Comparison of ENCODE assay signal across 8 cellular contexts in the genomic region with DNA sequence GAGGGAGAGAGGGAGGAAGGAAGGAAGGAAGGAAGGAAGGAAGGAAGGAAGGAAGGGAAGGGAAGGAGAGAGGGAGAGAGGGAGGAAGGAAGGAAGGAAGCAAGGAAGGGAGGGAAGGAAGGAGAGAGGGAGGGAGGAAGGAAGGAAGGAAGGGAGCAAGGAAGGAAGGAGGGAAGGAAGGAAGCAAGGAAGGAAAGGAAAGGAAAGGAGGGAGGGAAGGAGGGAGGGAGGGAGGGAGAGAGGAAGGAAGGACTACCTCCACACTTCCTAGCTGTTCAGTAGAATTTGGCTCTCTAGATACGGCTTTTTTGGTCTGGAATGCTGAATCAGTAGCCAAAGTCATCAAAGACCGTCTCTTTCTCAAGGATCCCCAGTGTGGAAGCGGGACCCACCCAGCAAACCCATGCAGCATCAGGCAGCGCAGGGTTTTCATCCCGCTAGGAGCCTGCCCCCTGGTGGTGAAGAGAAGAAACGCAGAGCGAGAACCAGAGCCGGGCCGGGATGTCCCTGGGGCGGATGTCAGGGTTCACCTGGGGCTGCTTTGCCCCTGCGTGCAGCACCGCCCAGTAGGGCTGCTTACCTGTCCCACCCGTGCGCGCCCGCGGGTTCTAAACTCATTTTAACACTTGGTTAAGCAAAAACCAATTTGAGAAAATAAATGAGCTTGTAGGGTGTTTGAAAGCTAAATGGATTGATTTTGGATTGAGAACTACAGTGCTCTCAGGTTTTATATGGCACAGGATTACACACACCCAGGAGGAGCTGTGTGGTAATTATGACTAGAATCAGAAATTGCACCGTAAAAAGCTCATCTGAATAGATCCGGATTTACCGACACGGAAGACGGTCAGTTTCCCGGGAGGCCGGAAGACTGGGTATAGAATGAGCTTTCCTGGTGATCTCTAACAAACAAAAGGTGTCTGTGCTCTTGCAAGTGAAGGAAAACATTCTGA. TPM values are rescaled to one million over a fixed set of nuclear protein-coding genes. Genes with fewer than 3 reads are reported as not detected.
A peak's percentile ranks its signal among the peaks of the same experiment; 100 is the strongest.
DNase-seq lines count a peak whose midpoint lies in the region; ATAC-seq and TF ChIP-seq lines count a peak whose summit lies in the region.

No MANE protein-coding gene starts in this region.

- intact Hi-C loops in naive thymus-derived CD4-positive, alpha-beta T cell (cut with micrococcal nuclease) = loop anchor here (1.0 to 10.0 kb wide), 5 partner anchors 44 to 690 kb away; a partner anchor contains a TSS

- H3K27ac Mint-ChIP-seq in HFFc6 = no peak overlapping the region
- H3K27ac Mint-ChIP-seq in naive thymus-derived CD4-positive, alpha-beta T cell = no peak overlapping the region
- H3K27ac Mint-ChIP-seq in stimulated activated naive B cell treated with anti-CD40 and anti-IgM and Interleukin-4, amounts not matched to agents 10 μg/mL and 1 μg/mL and 100 μg/mL, for 72 hours = no peak overlapping the region

- no peaks in the 10 kb centered on the region for H3K36me3 ChIP-seq in naive thymus-derived CD4-positive, alpha-beta T cell (ENCODE audit: control insufficient read depth in 2 of 3, insufficient read depth in 3 of 3, low read length in 3 of 3)

- no peaks in the 10 kb centered on the region for H3K27me3 ChIP-seq in naive thymus-derived CD4-positive, alpha-beta T cell (ENCODE audit: control insufficient read depth in 2 of 2, insufficient read depth in 2 of 2, low read length in 2 of 2)

- no peak overlapping the region for H3K4me3 ChIP-seq in naive thymus-derived CD4-positive, alpha-beta T cell (ENCODE audit: low read length)

- CTCF ChIA-PET in naive thymus-derived CD4-positive, alpha-beta T cell (lab: Charles Lee) = interaction anchor here (0.6 to 1.8 kb wide), 16 partner anchors 8 to 1050 kb away, joined by 3 to 12 read pairs (median 4); no protein-coding TSS in a partner anchor

- peaks cover 10% of the 10 kb centered on the region for H3K27me3 Mint-ChIP-seq in HFFc6 (ENCODE audit: insufficient read depth)
- peaks cover under 1 to 31% (median 13%) of the 10 kb centered on the region in 5 donors for H3K27me3 Mint-ChIP-seq in naive thymus-derived CD4-positive, alpha-beta T cell
- peaks cover 49 to 51% of the 10 kb centered on the region in 2 donors for H3K27me3 Mint-ChIP-seq in stimulated activated naive B cell treated with anti-CD40 and anti-IgM and Interleukin-4, amounts not matched to agents 10 μg/mL and 1 μg/mL and 100 μg/mL, for 72 hours

- no peak overlapping the region for H3K4me3 Mint-ChIP-seq in HFFc6
- no peak overlapping the region for H3K4me3 Mint-ChIP-seq in naive thymus-derived CD4-positive, alpha-beta T cell
- H3K4me3 Mint-ChIP-seq in stimulated activated naive B cell treated with anti-CD40 and anti-IgM and Interleukin-4, amounts not matched to agents 10 μg/mL and 1 μg/mL and 100 μg/mL, for 72 hours = no peak overlapping the region

- peaks cover 4% of the 10 kb centered on the region for H3K4me1 Mint-ChIP-seq in HFFc6 (ENCODE audit: low read depth)
- H3K4me1 Mint-ChIP-seq in naive thymus-derived CD4-positive, alpha-beta T cell = peaks cover 0 to 9% (median 1%) of the 10 kb centered on the region in 7 donors
- H3K4me1 Mint-ChIP-seq in stimulated activated naive B cell treated with anti-CD40 and anti-IgM and Interleukin-4, amounts not matched to agents 10 μg/mL and 1 μg/mL and 100 μg/mL, for 72 hours = peaks cover 4 to 5% of the 10 kb centered on the region in 2 donors

- peak; percentile 98 for TF ChIP-seq CTCF in HFFc6 (IDR thresholded peaks at IDR 0.05)

- peak; percentile 93 for ATAC-seq in naive thymus-derived CD4-positive, alpha-beta T cell
- ATAC-seq in stimulated activated naive B cell treated with anti-CD40 and anti-IgM and Interleukin-4, amounts not matched to agents 10 μg/mL and 1 μg/mL and 100 μg/mL, for 72 hours (replicated peaks) = peak; percentile 87 to 91

- POLR2A ChIA-PET in naive thymus-derived CD4-positive, alpha-beta T cell (lab: Charles Lee) = no interaction called here

- no peaks in the 10 kb centered on the region for H3K9me3 Mint-ChIP-seq in HFFc6
- peaks cover 0 to 1% (median 0%) of the 10 kb centered on the region in 11 donors for H3K9me3 Mint-ChIP-seq in naive thymus-derived CD4-positive, alpha-beta T cell
- H3K9me3 Mint-ChIP-seq in stimulated activated naive B cell treated with anti-CD40 and anti-IgM and Interleukin-4, amounts not matched to agents 10 μg/mL and 1 μg/mL and 100 μg/mL, for 72 hours = no peaks in the 10 kb centered on the region

- H3K9me3 ChIP-seq in naive thymus-derived CD4-positive, alpha-beta T cell (ENCODE audit: control insufficient read depth in 2 of 3, low read length in 3 of 3) = no peaks in the 10 kb centered on the region

- DNase-seq in EH (ENCODE audit: low read depth) (peak; percentile 53), HFFc6 (peak; percentile 39), NCI-H748 (lab: John Stamatoyannopoulos, UW; ENCODE audit: unreplicated experiment) (peak; percentile 86), epidermal melanocyte (ENCODE audit: insufficient read length, low spot score) (peak; percentile 70), DMS79 treated with DMSO at 0.1 percent for 48 hours (lab: John Stamatoyannopoulos, UW) (no peak)
- DNase-seq in activated CD8-positive, alpha-beta memory T cell treated with anti-CD3 and anti-CD28 coated beads for 24 hours = peak; percentile 89
- peak; percentile 54 to 83 (median 69) for DNase-seq in naive thymus-derived CD4-positive, alpha-beta T cell
- DNase-seq in stimulated activated naive B cell treated with anti-CD40 and anti-IgM and Interleukin-4, amounts not matched to agents 10 μg/mL and 1 μg/mL and 100 μg/mL, for 72 hours = peak; percentile 54

- H3K36me3 Mint-ChIP-seq in HFFc6 (ENCODE audit: low read depth) = no peaks in the 10 kb centered on the region
- H3K36me3 Mint-ChIP-seq in naive thymus-derived CD4-positive, alpha-beta T cell = no peaks in the 10 kb centered on the region
- no peaks in the 10 kb centered on the region for H3K36me3 Mint-ChIP-seq in stimulated activated naive B cell treated with anti-CD40 and anti-IgM and Interleukin-4, amounts not matched to agents 10 μg/mL and 1 μg/mL and 100 μg/mL, for 72 hours

- H3K27ac ChIP-seq in naive thymus-derived CD4-positive, alpha-beta T cell (ENCODE audit: low read depth, low read length) = no peak overlapping the region

- peaks cover 0 to 5% of the 10 kb centered on the region in 2 donors for H3K4me1 ChIP-seq in naive thymus-derived CD4-positive, alpha-beta T cell (ENCODE audit: control insufficient read depth in 2 of 2, insufficient read depth in 2 of 2, low read length in 2 of 2)

RNA-seq across cellular contexts. Expression of a gene that starts 48.1 kb away (rescaled TPM):
- 1 to 10 TPM; 3.6 to 6.5 (median 6.0) TPM for total RNA-seq in HFFc6 (2021; fragmentation: NEBNext Ultra II Directional; extraction: Animal tissue kit (Norgen Biotek cat#: 25700))
- 100 to 1,000 TPM; 200 to 329 (median 290) TPM for total RNA-seq in naive thymus-derived CD4-positive, alpha-beta T cell
- 100 to 1,000 TPM in 1 of 2 donors, 10 to 100 TPM in 1; 90.6 to 115 TPM for polyA plus RNA-seq in naive thymus-derived CD4-positive, alpha-beta T cell

Comparison
In these comparisons a context has a peak if more than half of its experiments do, and no peak if none do; other contexts are left out.
1. RNA of a gene that starts 48.1 kb away (total RNA-seq): 200 to 329 TPM in naive thymus-derived CD4-positive, alpha-beta T cell; 3.6 to 6.5 TPM in HFFc6; every median in the first group is over 10 times any median in the second.